Comparison of ENCODE assay signal across 22 cellular contexts in genomic region chr10:78071857-78072179, GRCh38. TPM values are rescaled to one million over a fixed set of nuclear protein-coding genes. Genes with fewer than 3 reads are reported as not detected.
DNase-seq lines count a peak whose midpoint lies in the region; ATAC-seq, FAIRE-seq and TF ChIP-seq lines count a peak whose summit lies in the region.
"Had no signal": no experiment of that assay in that cellular context is flagged by ENCODE, and none has a peak within 500 bp of the region (broad histone marks: within the 10 kb centered on the region; RNA-seq: fewer than 3 reads in every experiment).

No MANE protein-coding gene starts in this region.

- H3K56ac ChIP-seq in IMR-90 (ENCODE audit: extremely low read depth, insufficient read depth, low read length) (no peak overlapping the region), H1 (replicated peaks; ENCODE audit: insufficient read length, low read depth, low read length) (no peak overlapping the region)

- CTCF ChIA-PET in IMR-90 (lab: Yijun Ruan, JAX) (no interaction called here), H1 (lab: Charles Lee; ENCODE audit: partially characterized antibody) (interaction anchor here (1.4 to 3.2 kb wide), 3 partner anchors 13 to 130 kb away, joined by 6 to 17 read pairs (median 7); no protein-coding TSS in a partner anchor)

- H2AK5ac ChIP-seq in IMR-90 (ENCODE audit: low read depth, low read length) (no peak overlapping the region), H1 (ENCODE audit: low read depth, low read length) (no peak overlapping the region)

- no peaks in the 10 kb centered on the region for H4K20me1 ChIP-seq in IMR-90 (ENCODE audit: insufficient read depth, low read length)
- H4K20me1 ChIP-seq in H1 (replicated peaks in 1 of 2; ENCODE audit: control insufficient read depth in 1 of 2, insufficient read depth in 2 of 2, low read length in 2 of 2) = no peaks in the 10 kb centered on the region
- H4K20me1 ChIP-seq: BLaER1 treated with 17β-estradiol and CSF1 and Interleukin-3, amounts not matched to agents 10 nM and 100 nM had no signal

- H3K27ac ChIP-seq in IMR-90 (ENCODE audit: insufficient read depth, low read length) = no peak overlapping the region
- no peak overlapping the region for H3K27ac ChIP-seq in H1 (ENCODE audit: low read depth, low read length)
- H3K27ac ChIP-seq: 22Rv1; BLaER1 treated with 17β-estradiol and CSF1 and Interleukin-3, amounts not matched to agents 10 nM and 100 nM; GM23248 had no signal

- H2AFZ ChIP-seq in IMR-90 (replicated peaks; ENCODE audit: low read length, poor library complexity) (peak overlapping the region; percentile 21), H1 (ENCODE audit: low read length) (no peak overlapping the region)
- H2AFZ ChIP-seq: GM23248 had no signal

- no peak overlapping the region for H3K9ac ChIP-seq in IMR-90 (ENCODE audit: low read depth, low read length)
- H3K9ac ChIP-seq in H1 (replicated peaks in 1 of 4; ENCODE audit: extremely low read depth in 1 of 4, low read depth in 3 of 4, low read length in 3 of 4) = no peak overlapping the region
- H3K9ac ChIP-seq: BLaER1 treated with 17β-estradiol and CSF1 and Interleukin-3, amounts not matched to agents 10 nM and 100 nM; GM23248 had no signal

- H3K9me3 ChIP-seq in IMR-90 (ENCODE audit: control insufficient read depth, insufficient read depth, low read length) (peaks cover 3% of the 10 kb centered on the region; the same call in 1 of the 2 replicates), H1 (ENCODE audit: insufficient read depth in 2 of 2, low read depth in 1 of 2, low read length in 1 of 2) (peaks cover 3 to 9% of the 10 kb centered on the region in 2 experiments; a peak in 2 of 4 replicates), BE2C (no peaks in the 10 kb centered on the region)
- H3K9me3 ChIP-seq: HAP-1 had no signal

- H3K4me2 ChIP-seq in IMR-90 (ENCODE audit: low read depth, low read length) (no peak overlapping the region), H1 (ENCODE audit: insufficient read depth in 1 of 2, low read depth in 2 of 2, low read length in 2 of 2) (no peak overlapping the region)
- H3K4me2 ChIP-seq: BLaER1 treated with 17β-estradiol and CSF1 and Interleukin-3, amounts not matched to agents 10 nM and 100 nM had no signal

- BruUV-seq in IMR-90 (replicated peaks; lab: Mats Ljungman, UMichigan) = no TSS peak

- H4K5ac ChIP-seq in IMR-90 (ENCODE audit: low read depth, low read length) (no peak overlapping the region), H1 (ENCODE audit: insufficient read length, low read depth, low read length) (no peak overlapping the region)

- no peak overlapping the region for H2AK9ac ChIP-seq in IMR-90 (replicated peaks; ENCODE audit: low read depth, low read length, poor library complexity)

- H3K4me3 ChIP-seq in IMR-90 (ENCODE audit: insufficient read depth, low read depth, low read length) (no peak overlapping the region), H1 (ENCODE audit: extremely low read depth in 1 of 4, insufficient read depth in 2 of 4, low read depth in 3 of 4, low read length in 4 of 4) (no peak overlapping the region), BE2C (ENCODE audit: low read depth, low read length) (no peak overlapping the region)
- H3K4me3 ChIP-seq: BLaER1 treated with 17β-estradiol and CSF1 and Interleukin-3, amounts not matched to agents 10 nM and 100 nM; GM12878; GM23248; HAP-1 had no signal

- FAIRE-seq in H1 (lab: Jason Lieb, UNC) = no peak
- FAIRE-seq: A204.1, D721Med, GM12878, GM19239 had no signal

- no peaks in the 10 kb centered on the region; the same call in 1 of the 2 replicates for H3K9me1 ChIP-seq in IMR-90 (ENCODE audit: insufficient read depth, low read length)

- TF ChIP-seq POLR2A in IMR-90 (IDR thresholded peaks at IDR 0.05; ENCODE audit: low read depth, low read length) (no peak), H1 (IDR thresholded peaks at IDR 0.05; ENCODE audit: control extremely low read depth in 1 of 2, low read depth in 2 of 2, low read length in 2 of 2) (no peak)

- no peaks in the 10 kb centered on the region for H3K4me1 ChIP-seq in IMR-90 (ENCODE audit: control insufficient read depth, insufficient read depth, low read length)
- H3K4me1 ChIP-seq in H1 (replicated peaks in 1 of 4; ENCODE audit: control insufficient read depth in 3 of 4, insufficient read depth in 4 of 4, low read length in 3 of 4) = no peaks in the 10 kb centered on the region
- no peaks in the 10 kb centered on the region for H3K4me1 ChIP-seq in BE2C
- H3K4me1 ChIP-seq: HAP-1 had no signal

- no CpG with 5 or more reads among the region's 4 CpGs for WGBS in IMR-90 (ENCODE audit: extremely low coverage in 2 of 2, insufficient read length in 1 of 2), 2 experiments
- 90% methylated on average over 4 of the region's 4 CpGs; no CpG with 5 or more reads in 1 of the 2 experiments for WGBS in H1 (ENCODE audit: extremely low coverage in 1 of 2, insufficient coverage in 1 of 2, insufficient read length in 1 of 2, insufficient replicate concordance in 2 of 2, low coverage in 1 of 2, low lambda C conversion rate in 2 of 2, missing lambda C conversion rate in 1 of 2), 2 experiments

- H2BK20ac ChIP-seq in IMR-90 (ENCODE audit: low read depth, low read length) (no peak overlapping the region), H1 (ENCODE audit: low read length) (no peak overlapping the region)

- no peak overlapping the region for H4K8ac ChIP-seq in IMR-90 (ENCODE audit: low read depth in 2 of 2, low read length in 2 of 2)
- H4K8ac ChIP-seq in H1 (ENCODE audit: extremely low read depth, insufficient read depth, low read length) = 0 out of 2 replicates have a peak overlapping the region, but pooled peaks have one; percentile 7

- H2BK12ac ChIP-seq in H1 (ENCODE audit: low read depth, low read length) = no peak overlapping the region

- H3K14ac ChIP-seq in IMR-90 (replicated peaks; ENCODE audit: low read depth, low read length) (no peak overlapping the region), H1 (ENCODE audit: insufficient read length) (no peak overlapping the region)

- H3K4ac ChIP-seq in IMR-90 (ENCODE audit: low read depth, low read length) (no peak overlapping the region), H1 (replicated peaks; ENCODE audit: insufficient read length, low read depth, low read length) (no peak overlapping the region)

- no peaks in the 10 kb centered on the region for H3K23me2 ChIP-seq in H1 (ENCODE audit: low read depth, low read length)

- DNase-seq in Right ventricle myocardium superior (no peak), left cardiac atrium (no peak), IMR-90 (no peak), H1 (ENCODE audit: low read depth in 1 of 2, low spot score in 2 of 2) (no peak), posterior vena cava (ENCODE audit: low spot score) (peak; percentile 46), BE2C (no peak), NOMO-1 treated with DMSO at 0.1 percent for 48 hours (lab: John Stamatoyannopoulos, UW; ENCODE audit: unreplicated experiment) (no peak)
- DNase-seq: CD4-positive, alpha-beta T cell; CD8-positive, alpha-beta memory T cell; DMS 273 treated with DMSO at 0.1 percent for 48 hours; DMS79; EL; GDM1; GM23248; HFFc6 had no signal

- no peak overlapping the region for H3K23ac ChIP-seq in IMR-90 (ENCODE audit: low read depth, low read length)
- no peak overlapping the region for H3K23ac ChIP-seq in H1 (ENCODE audit: insufficient read length)

- H2BK15ac ChIP-seq in IMR-90 (ENCODE audit: low read depth, low read length) (no peak overlapping the region), H1 (ENCODE audit: low read length) (no peak overlapping the region)

- intact Hi-C loops in Right ventricle myocardium superior (cut with DNase I) (no loop called here), left cardiac atrium (cut with DNase I) (no loop called here), IMR-90 (cut with micrococcal nuclease) (no loop called here), posterior vena cava (cut with DNase I) (loop anchor here in 1 of 2 donors (1.0 kb wide), 1 partner anchor 138 kb away; no protein-coding TSS in a partner anchor)

- in situ Hi-C loops in IMR-90 (cut with MboI; ENCODE audit: low sequenced_read_pairs) = no loop called here

- H3K79me1 ChIP-seq in IMR-90 (ENCODE audit: low read depth in 1 of 2, low read length in 2 of 2) = no peaks in the 10 kb centered on the region
- H3K79me1 ChIP-seq in H1 (ENCODE audit: low read depth, low read length) = no peaks in the 10 kb centered on the region

- H3K36me3 ChIP-seq in IMR-90 (ENCODE audit: control insufficient read depth, insufficient read depth, low read length) = no peaks in the 10 kb centered on the region
- H3K36me3 ChIP-seq in H1 (ENCODE audit: control insufficient read depth in 2 of 4, insufficient read depth in 4 of 4, low read length in 3 of 4) = no peaks in the 10 kb centered on the region
- H3K36me3 ChIP-seq in BE2C = no peaks in the 10 kb centered on the region
- H3K36me3 ChIP-seq: BLaER1 treated with 17β-estradiol and CSF1 and Interleukin-3, amounts not matched to agents 10 nM and 100 nM; HAP-1 had no signal

- no peaks in the 10 kb centered on the region for H3K79me2 ChIP-seq in H1 (ENCODE audit: control insufficient read depth in 1 of 2, insufficient read depth in 2 of 2, low read length in 2 of 2)

- H2BK120ac ChIP-seq in IMR-90 (ENCODE audit: low read depth, low read length) = no peak overlapping the region
- H2BK120ac ChIP-seq in H1 (replicated peaks; ENCODE audit: low read depth, low read length) = no peak overlapping the region

- peaks cover 17% of the 10 kb centered on the region for H3K27me3 ChIP-seq in IMR-90 (ENCODE audit: control insufficient read depth, insufficient read depth, low read length)
- no peaks in the 10 kb centered on the region for H3K27me3 ChIP-seq in H1 (replicated peaks in 1 of 4; ENCODE audit: control insufficient read depth in 3 of 4, extremely low read depth in 1 of 4, insufficient read depth in 3 of 4, low read length in 3 of 4)
- H3K27me3 ChIP-seq in BE2C = no peaks in the 10 kb centered on the region
- H3K27me3 ChIP-seq: BLaER1 treated with 17β-estradiol and CSF1 and Interleukin-3, amounts not matched to agents 10 nM and 100 nM had no signal

- POLR2A ChIA-PET in IMR-90 (lab: Charles Lee; ENCODE audit: unreplicated experiment) = no interaction called here
- POLR2A ChIA-PET in H1 (lab: Charles Lee; ENCODE audit: partially characterized antibody) = interaction anchor here (1.5 kb wide), 1 partner anchor 38 kb away, joined by 3 read pairs; no protein-coding TSS in a partner anchor

- no peak for TF ChIP-seq EP300 in H1 (IDR thresholded peaks at IDR 0.05; ENCODE audit: borderline replicate concordance in 1 of 2, low read depth in 2 of 2, low read length in 2 of 2)

- TF ChIP-seq RAD21 in IMR-90 (IDR thresholded peaks at IDR 0.05; ENCODE audit: low read length) (no peak), H1 (IDR thresholded peaks at IDR 0.05 in 1 of 2, conservative IDR thresholded peaks at IDR 0.05 in 1 of 2; ENCODE audit: low read depth in 2 of 2, low read length in 2 of 2) (no peak)

- TF ChIP-seq CTCF in IMR-90 (conservative IDR thresholded peaks at IDR 0.05; ENCODE audit: low read depth, low read length) (no peak), H1 (IDR thresholded peaks at IDR 0.05; ENCODE audit: control extremely low read depth in 1 of 3, insufficient read depth in 1 of 3, low read depth in 1 of 3, low read length in 3 of 3) (no peak), BE2C (IDR thresholded peaks at IDR 0.05; ENCODE audit: low read depth, low read length) (no peak)

- H2BK5ac ChIP-seq in IMR-90 (ENCODE audit: low read depth, low read length, poor library complexity, severe bottlenecking) (no peak overlapping the region), H1 (ENCODE audit: low read depth, low read length) (no peak overlapping the region)

- dilution Hi-C loops in IMR-90 (cut with HindIII; ENCODE audit: low sequenced_read_pairs, unreplicated experiment) = no loop called here

- H3K18ac ChIP-seq in IMR-90 (ENCODE audit: low read depth, low read length) = no peak overlapping the region
- no peak overlapping the region for H3K18ac ChIP-seq in H1 (ENCODE audit: extremely low read depth, low read length)

- ATAC-seq in Right ventricle myocardium superior (ENCODE audit: poor library complexity) = peak; percentile 27
- ATAC-seq in left cardiac atrium = no peak
- ATAC-seq in IMR-90 (ENCODE audit: low read depth) = no peak
- ATAC-seq: GM12878 had no signal

- H4K91ac ChIP-seq in IMR-90 (ENCODE audit: insufficient read depth, low read depth, low read length) (no peak overlapping the region), H1 (replicated peaks; ENCODE audit: insufficient read length, low read length) (no peak overlapping the region)

RNA-seq across cellular contexts. Expression of gene RPS24, which starts 38.2 kb away (rescaled TPM):
- 716 TPM for total RNA-seq in Right ventricle myocardium superior
- total RNA-seq in left cardiac atrium = 100 to 1,000 TPM; 889 to 894 TPM
- total RNA-seq in IMR-90 (2012; rRNA removed) = 1,664 and 2,173 TPM in 2 replicates
- polyA plus RNA-seq in IMR-90 (2012; rRNA removed) = 4,072 and 4,721 TPM in 2 replicates
- polyA plus RNA-seq in IMR-90 (2012; cell fraction: cytosol; rRNA removed) = 634 and 883 TPM in 2 replicates
- polyA plus RNA-seq in IMR-90 (2012; cell fraction: nucleus; rRNA removed; ENCODE audit: low replicate concordance) = 92.6 and 891 TPM in 2 replicates
- total RNA-seq in H1 (2021; fragmentation: NEBNext Ultra II Directional; extraction: Animal tissue kit (Norgen Biotek cat#: 25700)) = 2,128 and 2,149 TPM in 2 replicates
- 2,240 and 3,943 TPM in 2 replicates for polyA plus RNA-seq in H1 (2011; rRNA removed)
- 4,851 TPM for polyA plus RNA-seq in H1 (2011; cell fraction: cytosol; rRNA removed)
- 967 TPM for polyA plus RNA-seq in H1 (2011; cell fraction: nucleus; rRNA removed)
- 3,399 to 4,766 TPM (median 3,912 TPM) in 4 replicates for polyA plus RNA-seq in H1 (2012, experiment 1 of 2)
- polyA plus RNA-seq in H1 (2012, experiment 2 of 2) = 2,023 TPM
- 5,721 TPM for polyA plus RNA-seq in H1 (2013, experiment 1 of 2)
- polyA plus RNA-seq in H1 (2013, experiment 2 of 2) = 5,662 TPM
- 705 and 1,068 TPM in 2 replicates for polyA minus RNA-seq in H1 (2011; rRNA and poly(A)+ RNA removed)
- polyA minus RNA-seq in H1 (2011; cell fraction: cytosol; rRNA and poly(A)+ RNA removed) = 708 TPM
- polyA minus RNA-seq in H1 (2011; cell fraction: nucleus; rRNA and poly(A)+ RNA removed) = 1,078 TPM
- total RNA-seq in posterior vena cava = 1,000 to 10,000 TPM; 1,129 to 1,204 TPM
- polyA plus RNA-seq in BE2C (2012; ENCODE audit: insufficient read depth, insufficient read length, low read depth) = 2,087 TPM

RNA-seq across cellular contexts. Expression of gene POLR3A, which starts 42.5 kb away (rescaled TPM):
- total RNA-seq in Right ventricle myocardium superior (7.3 TPM), left cardiac atrium (10 to 100 TPM in 1 of 2 donors, 1 to 10 TPM in 1; 9.7 to 10.2 TPM), IMR-90 (2012; rRNA removed) (21.4 and 24.4 TPM in 2 replicates), posterior vena cava (10 to 100 TPM in 1 of 2 donors, 1 to 10 TPM in 1; 8.2 to 10.1 TPM)
- polyA plus RNA-seq in IMR-90 (2012; rRNA removed) (11.9 TPM in 2 replicates), H1 (2011; rRNA removed) (10.6 and 11.3 TPM in 2 replicates)
- 4.6 and 5.4 TPM in 2 replicates for polyA plus RNA-seq in IMR-90 (2012; cell fraction: cytosol; rRNA removed)
- 15.0 and 31.1 TPM in 2 replicates for polyA plus RNA-seq in IMR-90 (2012; cell fraction: nucleus; rRNA removed; ENCODE audit: low replicate concordance)
- total RNA-seq in H1 (2021; fragmentation: NEBNext Ultra II Directional; extraction: Animal tissue kit (Norgen Biotek cat#: 25700)) = 35.8 and 38.6 TPM in 2 replicates
- 14.8 TPM for polyA plus RNA-seq in H1 (2011; cell fraction: cytosol; rRNA removed)
- polyA plus RNA-seq in H1 (2011; cell fraction: nucleus; rRNA removed) = 19.1 TPM
- polyA plus RNA-seq in H1 (2012, experiment 1 of 2) = 18.5 to 22.2 TPM (median 21.4 TPM) in 4 replicates
- 6.7 TPM for polyA plus RNA-seq in H1 (2012, experiment 2 of 2)
- 16.1 TPM for polyA plus RNA-seq in H1 (2013, experiment 1 of 2)
- polyA plus RNA-seq in H1 (2013, experiment 2 of 2) = 14.6 TPM
- 49.2 and 56.0 TPM in 2 replicates for polyA minus RNA-seq in H1 (2011; rRNA and poly(A)+ RNA removed)
- polyA minus RNA-seq in H1 (2011; cell fraction: cytosol; rRNA and poly(A)+ RNA removed) = 26.0 TPM
- polyA minus RNA-seq in H1 (2011; cell fraction: nucleus; rRNA and poly(A)+ RNA removed) = 51.1 TPM
- polyA plus RNA-seq in BE2C (2012; ENCODE audit: insufficient read depth, insufficient read length, low read depth) = 36.8 TPM
